ENCODE assay signal across 8 cellular contexts in genomic region chr12:54217774-54218221, GRCh38. TPM values are rescaled to one million over a fixed set of nuclear protein-coding genes. Genes with fewer than 3 reads are reported as not detected.
DNase-seq lines count a peak whose midpoint lies in the region; ATAC-seq and TF ChIP-seq lines count a peak whose summit lies in the region.

No MANE protein-coding gene starts in this region.

- H3K27ac ChIP-seq in SK-N-SH (ENCODE audit: low read depth in 2 of 2, low read length in 1 of 2) (no peak overlapping the region), SU-DHL-6 (ENCODE audit: low read depth, low read length) (peak overlapping the region; percentile 77), skeletal muscle tissue (ENCODE audit: low read depth, low read length) (no peak overlapping the region)

- intact Hi-C loops in left ventricle myocardium superior (cut with micrococcal nuclease), result loop anchor here (5.0 kb wide), 1 partner anchor 145 kb away; the partner anchor contains the start of gene GPR84

- H3K27ac Mint-ChIP-seq in effector memory CD8-positive, alpha-beta T cell, result no peak overlapping the region

- H2AFZ ChIP-seq in SK-N-SH (ENCODE audit: low read depth), result peak overlapping the region; percentile 77; the same call in 1 of the 2 replicates
- H2AFZ ChIP-seq in SU-DHL-6 (ENCODE audit: low read depth, low read length, severe bottlenecking), result peak overlapping the region; percentile 72

- ATAC-seq in SK-N-SH treated with all-trans-retinoic acid at 6 μM for 48 hours (no peak), left ventricle myocardium superior (peak; percentile 19)
- no peak for ATAC-seq in effector memory CD8-positive, alpha-beta T cell (replicated peaks)

- H3K9me3 ChIP-seq in SK-N-SH, result no peaks in the 10 kb centered on the region
- no peaks in the 10 kb centered on the region for H3K9me3 ChIP-seq in SU-DHL-6 (ENCODE audit: insufficient read depth, low read length)
- H3K9me3 ChIP-seq in skeletal muscle tissue (ENCODE audit: control insufficient read depth in 3 of 3, low read length in 3 of 3), result no peaks in the 10 kb centered on the region

- no peaks in the 10 kb centered on the region for H3K79me2 ChIP-seq in SK-N-SH (ENCODE audit: insufficient read depth)
- H3K79me2 ChIP-seq in SU-DHL-6 (ENCODE audit: insufficient read depth, low read length), result no peaks in the 10 kb centered on the region

- no peak for DNase-seq in SK-N-SH
- peak; percentile 55 for DNase-seq in left ventricle myocardium superior
- DNase-seq in NCI-H2081 (lab: John Stamatoyannopoulos, UW), result no peak
- DNase-seq in effector memory CD8-positive, alpha-beta T cell, result no peak
- no peak for DNase-seq in LoVo (ENCODE audit: low spot score)

- TF ChIP-seq CTCF in SK-N-SH (IDR thresholded peaks at IDR 0.05) (no peak), SU-DHL-6 (IDR thresholded peaks at IDR 0.05; ENCODE audit: insufficient read depth, low read length, poor library complexity, severe bottlenecking) (no peak)

- no peak for TF ChIP-seq RAD21 in SK-N-SH (IDR thresholded peaks at IDR 0.05; ENCODE audit: low read length)

- H3K9ac ChIP-seq in SK-N-SH (peak overlapping the region; percentile 46; the same call in 1 of the 2 replicates), SU-DHL-6 (ENCODE audit: low read length) (peak overlapping the region; percentile 58), skeletal muscle tissue (ENCODE audit: low read depth in 1 of 3, low read length in 3 of 3) (peak overlapping the region in 1 of 3 donors; percentile 8)

- TF ChIP-seq EP300 in SK-N-SH (IDR thresholded peaks at IDR 0.05; ENCODE audit: borderline replicate concordance in 1 of 2, low read depth in 1 of 2, low read length in 1 of 2), result no peak

- no peaks in the 10 kb centered on the region for H4K20me1 ChIP-seq in SK-N-SH (ENCODE audit: insufficient read depth)
- no peaks in the 10 kb centered on the region for H4K20me1 ChIP-seq in SU-DHL-6 (ENCODE audit: low read depth, low read length)

- no peak overlapping the region for H3K4me3 ChIP-seq in SK-N-SH (ENCODE audit: low read depth in 2 of 2, low read length in 1 of 2)
- H3K4me3 ChIP-seq in SU-DHL-6 (ENCODE audit: insufficient read depth, low read length, poor library complexity, severe bottlenecking), result peak overlapping the region; percentile 28
- peak overlapping the region in 2 of 3 donors; percentile 6 to 56 for H3K4me3 ChIP-seq in skeletal muscle tissue (ENCODE audit: low read length in 3 of 3)

- CTCF ChIA-PET in SK-N-SH (lab: Yijun Ruan, JAX), result interaction anchor here (0.8 to 7.3 kb wide), 20 partner anchors 10 to 231 kb away, joined by 3 to 163 read pairs (median 5); partner anchors contain the start of genes COPZ1, HOXC10, HOXC6 and HOXC8

- H3K4me1 ChIP-seq in SK-N-SH (ENCODE audit: control insufficient read depth in 1 of 2, insufficient read depth in 2 of 2, low read depth in 1 of 2, low read length in 1 of 2) (peaks cover under 1 to 20% of the 10 kb centered on the region in 2 experiments; a peak in 2 of 4 replicates), skeletal muscle tissue (ENCODE audit: control insufficient read depth in 3 of 3, insufficient read depth in 3 of 3, low read length in 3 of 3) (peaks cover 22 to 35% (median 31%) of the 10 kb centered on the region in 3 donors)

- H3K4me2 ChIP-seq in SK-N-SH (peak overlapping the region; percentile 72; the same call in 1 of the 2 replicates), SU-DHL-6 (ENCODE audit: low read depth, low read length, poor library complexity, severe bottlenecking) (peak overlapping the region; percentile 76)

- POLR2A ChIA-PET in SK-N-SH (lab: Yijun Ruan, JAX), result no interaction called here

- no peaks in the 10 kb centered on the region for H3K27me3 ChIP-seq in SK-N-SH (ENCODE audit: insufficient read depth)
- H3K27me3 ChIP-seq in SU-DHL-6 (ENCODE audit: low read length), result no peaks in the 10 kb centered on the region
- H3K27me3 ChIP-seq in skeletal muscle tissue (ENCODE audit: control insufficient read depth in 3 of 3, insufficient read depth in 3 of 3, low read length in 3 of 3), result peaks cover 3 to 27% (median 7%) of the 10 kb centered on the region in 3 donors

- H3F3A ChIP-seq in SK-N-SH (replicated peaks; ENCODE audit: insufficient read depth), result peaks cover 12% of the 10 kb centered on the region
- peaks cover 27% of the 10 kb centered on the region for H3F3A ChIP-seq in SU-DHL-6 (ENCODE audit: insufficient read depth)

- H3K4me3 Mint-ChIP-seq in effector memory CD8-positive, alpha-beta T cell, result no peak overlapping the region

- H3K9me2 ChIP-seq in SK-N-SH (no peaks in the 10 kb centered on the region), SU-DHL-6 (replicated peaks; ENCODE audit: insufficient read depth, low read length) (no peaks in the 10 kb centered on the region)

- H3K27me3 Mint-ChIP-seq in effector memory CD8-positive, alpha-beta T cell, result peaks cover 0 to 13% of the 10 kb centered on the region in 2 donors

- H3K36me3 ChIP-seq in SK-N-SH (replicated peaks in 1 of 2; ENCODE audit: control insufficient read depth in 1 of 2, insufficient read depth in 2 of 2, low read length in 1 of 2) (no peaks in the 10 kb centered on the region), SU-DHL-6 (ENCODE audit: low read length) (no peaks in the 10 kb centered on the region), skeletal muscle tissue (ENCODE audit: control insufficient read depth in 3 of 3, insufficient read depth in 3 of 3, low read length in 3 of 3) (no peaks in the 10 kb centered on the region)

- 65% methylated on average over 29 of the region's 39 CpGs for WGBS in SK-N-SH (ENCODE audit: low lambda C conversion rate)

- no peaks in the 10 kb centered on the region for H3K9me3 Mint-ChIP-seq in effector memory CD8-positive, alpha-beta T cell

- H3K36me3 Mint-ChIP-seq in effector memory CD8-positive, alpha-beta T cell (ENCODE audit: insufficient read depth), result peaks cover 10% of the 10 kb centered on the region

- peaks cover 23 to 34% of the 10 kb centered on the region in 2 donors for H3K4me1 Mint-ChIP-seq in effector memory CD8-positive, alpha-beta T cell (ENCODE audit: low read depth in 2 of 2)

TF ChIP-seq in SK-N-SH, 30 proteins besides CTCF, POLR2A, EP300 and RAD21 (continues in another document):
- TF ChIP-seq TEAD4 (IDR thresholded peaks at IDR 0.05; ENCODE audit: borderline replicate concordance, insufficient read depth) (no peak), NFIC (IDR thresholded peaks at IDR 0.05; ENCODE audit: borderline replicate concordance) (no peak), YY1 (IDR thresholded peaks at IDR 0.05; ENCODE audit: low read depth) (no peak), CHD2 (IDR thresholded peaks at IDR 0.05; ENCODE audit: low read length, partially characterized antibody) (no peak), TCF12 (IDR thresholded peaks at IDR 0.05) (no peak), PBX3 (IDR thresholded peaks at IDR 0.05) (no peak), FOSL2 (IDR thresholded peaks at IDR 0.05; ENCODE audit: borderline replicate concordance, low read depth) (no peak), EZH2phosphoT487 (IDR thresholded peaks at IDR 0.05; ENCODE audit: borderline replicate concordance, low read depth) (no peak), RCOR1 (IDR thresholded peaks at IDR 0.05; ENCODE audit: low read length) (no peak), FOXJ3 (CRISPR knock-in tag; IDR thresholded peaks at IDR 0.05) (no peak), GATA2 (CRISPR knock-in tag; IDR thresholded peaks at IDR 0.05) (no peak)

TF ChIP-seq in SK-N-SH treated with all-trans-retinoic acid at 6 μM for 48 hours, 23 proteins besides CTCF, POLR2A, EP300 and RAD21:
- TF ChIP-seq ZFP30 (CRISPR knock-in tag; IDR thresholded peaks at IDR 0.05), result no peak
- TF ChIP-seq ZNF70 (CRISPR knock-in tag; IDR thresholded peaks at IDR 0.05), result no peak

RNA-seq across cellular contexts. Expression of gene SMUG1, which starts 29.0 kb away (rescaled TPM):
- polyA plus RNA-seq in SK-N-SH (2012; rRNA removed), result 61.3 and 78.4 TPM in 2 replicates
- polyA plus RNA-seq in SK-N-SH (2012; cell fraction: cytosol; rRNA removed), result 42.3 and 50.3 TPM in 2 replicates
- 113 and 138 TPM in 2 replicates for polyA plus RNA-seq in SK-N-SH (2012; cell fraction: nucleus; rRNA removed)
- total RNA-seq in left ventricle myocardium superior (17.0 TPM), skeletal muscle tissue (27.7 TPM)

Comparison
In these comparisons a context has a peak if more than half of its experiments do, and no peak if none do; other contexts are left out.
1. H3K4me3 ChIP-seq: peak in SU-DHL-6 (single experiment) and skeletal muscle tissue (2 of 3); none in SK-N-SH (0 of 2).